Comparison of ENCODE assay signal across 30 cellular contexts in the genomic region with DNA sequence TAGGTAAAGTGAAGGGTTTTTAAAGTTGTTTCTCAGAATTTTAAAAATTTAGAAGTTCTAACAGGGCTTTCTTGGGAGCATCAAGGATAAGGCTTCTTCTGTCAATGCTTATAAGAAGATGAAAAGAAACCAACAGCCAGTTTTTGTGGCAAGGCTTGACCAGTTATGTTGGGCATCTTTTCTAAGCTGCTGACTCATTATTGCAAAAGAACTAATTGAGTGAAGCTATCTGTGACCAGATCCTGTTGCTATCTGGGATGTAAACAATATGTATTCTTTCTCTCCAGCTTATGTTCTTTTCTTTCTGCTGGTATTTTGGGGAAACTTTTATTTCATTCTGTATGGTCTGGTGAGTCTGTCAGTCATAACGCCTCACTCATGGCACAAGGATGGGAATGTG.
DNase-seq lines count a peak whose midpoint lies in the region; TF ChIP-seq lines count a peak whose summit lies in the region.
"Had no signal": no experiment of that assay in that cellular context is flagged by ENCODE, and none has a peak within 500 bp of the region (broad histone marks: within the 10 kb centered on the region; RNA-seq: fewer than 3 reads in every experiment).

No MANE protein-coding gene starts in this region.

- peaks cover 11% of the 10 kb centered on the region for H3K9me3 ChIP-seq in mammary epithelial cell (replicated peaks; ENCODE audit: insufficient read depth, low read length)
- H3K9me3 ChIP-seq in adipocyte (ENCODE audit: control insufficient read depth, low read length), result peaks cover 15% of the 10 kb centered on the region
- H3K9me3 ChIP-seq: pancreas, Peyer's patch, sigmoid colon, SJCRH30, upper lobe of right lung had no signal

- TF ChIP-seq CTCF in MCF 10A (IDR thresholded peaks at IDR 0.05; ENCODE audit: unreplicated experiment) (no peak), mammary epithelial cell (conservative IDR thresholded peaks at IDR 0.05 in 1 of 2, IDR thresholded peaks at IDR 0.05 in 1 of 2; ENCODE audit: extremely low read depth in 1 of 2, insufficient read depth in 1 of 2, low read depth in 1 of 2, low read length in 2 of 2) (no peak)

- BruUV-seq in MCF 10A (replicated peaks; lab: Mats Ljungman, UMichigan) (no TSS peak), mammary epithelial cell (replicated peaks; lab: Mats Ljungman, UMichigan) (no TSS peak)

- H3K4me1 Mint-ChIP-seq in MCF 10A (ENCODE audit: insufficient read depth, unreplicated experiment), result peaks cover 5% of the 10 kb centered on the region
- H3K4me1 Mint-ChIP-seq: activated CD4-positive, alpha-beta T cell treated with anti-CD3 and anti-CD28 coated beads for 36 hours; activated naive CD4-positive, alpha-beta T cell treated with anti-CD3 and anti-CD28 coated beads, Interleukin-2, amount 10 ng/mL, durations not matched to agents 7 days and 5 days; natural killer cell had no signal

- peaks cover 21% of the 10 kb centered on the region for H3K9me3 Mint-ChIP-seq in MCF 10A (ENCODE audit: unreplicated experiment)

- H3K27me3 ChIP-seq in mammary epithelial cell (ENCODE audit: insufficient read depth, low read length) (no peaks in the 10 kb centered on the region), adipocyte (replicated peaks; ENCODE audit: control insufficient read depth, insufficient read depth, low read length) (no peaks in the 10 kb centered on the region)
- H3K27me3 ChIP-seq: heart right ventricle, pancreas, Peyer's patch, sigmoid colon, SJCRH30, upper lobe of right lung had no signal

- no peak overlapping the region for H3K27ac ChIP-seq in mammary epithelial cell (ENCODE audit: insufficient read depth, low read depth, low read length)
- H3K27ac ChIP-seq: heart right ventricle, pancreas, Peyer's patch, sigmoid colon, SJCRH30, upper lobe of right lung had no signal

- H4K20me1 ChIP-seq in mammary epithelial cell (ENCODE audit: insufficient read depth, low read length), result no peaks in the 10 kb centered on the region

- no peak overlapping the region for H3K27ac Mint-ChIP-seq in MCF 10A (ENCODE audit: low read depth, unreplicated experiment)
- H3K27ac Mint-ChIP-seq: activated CD4-positive, alpha-beta T cell treated with anti-CD3 and anti-CD28 coated beads for 36 hours; activated naive CD4-positive, alpha-beta T cell treated with anti-CD3 and anti-CD28 coated beads, Interleukin-2, amount 10 ng/mL, durations not matched to agents 7 days and 5 days; natural killer cell had no signal

- in situ Hi-C loops in mammary epithelial cell (cut with MboI; ENCODE audit: low sequenced_read_pairs in 2 of 2), result no loop called here

- intact Hi-C loops in MCF 10A (cut with micrococcal nuclease) (no loop called here), mammary epithelial cell (cut with micrococcal nuclease) (no loop called here), head of caudate nucleus (cut with DNase I) (no loop called here)

- H3K27me3 Mint-ChIP-seq in MCF 10A (ENCODE audit: insufficient read depth, unreplicated experiment), result no peaks in the 10 kb centered on the region
- H3K27me3 Mint-ChIP-seq: activated CD4-positive, alpha-beta T cell treated with anti-CD3 and anti-CD28 coated beads for 36 hours; activated naive CD4-positive, alpha-beta T cell treated with anti-CD3 and anti-CD28 coated beads, Interleukin-2, amount 10 ng/mL, durations not matched to agents 7 days and 5 days had no signal

- DNase-seq in MCF 10A (ENCODE audit: unreplicated experiment) (peak; percentile 43), mammary epithelial cell (no peak), adipocyte (ENCODE audit: low read depth) (peak; percentile 88), fibroblast of peridontal ligament (ENCODE audit: extremely low read depth) (peak; percentile 91), stromal cell of bone marrow (ENCODE audit: low read depth) (peak; percentile 34), NCI-H446 (lab: John Stamatoyannopoulos, UW) (no peak), pons (ENCODE audit: low spot score) (no peak), head of caudate nucleus (no peak)
- DNase-seq: 8988T; activated CD4-positive, alpha-beta T cell treated with anti-CD3 and anti-CD28 coated beads for 36 hours; activated CD8-positive, alpha-beta memory T cell treated with anti-CD3 and anti-CD28 coated beads for 24 hours; activated naive CD4-positive, alpha-beta T cell treated with anti-CD3 and anti-CD28 coated beads, Interleukin-2, amount 10 ng/mL, durations not matched to agents 7 days and 5 days; activated T-cell treated with anti-CD3 and anti-CD28 coated beads, Interleukin-2, amount 50 U/mL, for 48 hours; aorta; C1 segment of cervical spinal cord; effector CD8-positive, alpha-beta T cell; GDM1; heart right ventricle; KG1; left colon; natural killer cell; NCI-H1105; NCI-H524; NK-92 treated with Interleukin-12 subunit alpha and Interleukin-12 subunit beta, amount 100 ng/mL, for 24 hours; pancreas; Peyer's patch; sigmoid colon; SJCRH30; T-helper 1 cell; upper lobe of right lung had no signal

- H3K9ac ChIP-seq in mammary epithelial cell (ENCODE audit: insufficient read depth, low read length), result no peak overlapping the region
- H3K9ac ChIP-seq in adipocyte (ENCODE audit: low read length), result no peak overlapping the region

- CTCF ChIA-PET in MCF 10A (lab: Yijun Ruan, JAX), result no interaction called here
- CTCF ChIA-PET in mammary epithelial cell (lab: Charles Lee; ENCODE audit: low non-redundant PET), result no interaction called here

- no peak overlapping the region for H3K4me3 ChIP-seq in mammary epithelial cell (replicated peaks in 1 of 3; ENCODE audit: insufficient read depth in 1 of 3, low read depth in 2 of 3, low read length in 3 of 3)
- no peak overlapping the region for H3K4me3 ChIP-seq in adipocyte (ENCODE audit: low read length)
- H3K4me3 ChIP-seq: heart right ventricle, pancreas, Peyer's patch, sigmoid colon, SJCRH30, upper lobe of right lung had no signal

- dilution Hi-C loops in mammary epithelial cell (cut with HindIII; ENCODE audit: low sequenced_read_pairs), result no loop called here

- no peak overlapping the region for H3K4me2 ChIP-seq in mammary epithelial cell (ENCODE audit: insufficient read depth, low read depth, low read length)

- H3K36me3 ChIP-seq in mammary epithelial cell (ENCODE audit: insufficient read depth, low read length), result no peaks in the 10 kb centered on the region
- no peaks in the 10 kb centered on the region for H3K36me3 ChIP-seq in adipocyte (ENCODE audit: control insufficient read depth, insufficient read depth, low read length, severe bottlenecking)
- H3K36me3 ChIP-seq: heart right ventricle, pancreas, Peyer's patch, sigmoid colon, SJCRH30, upper lobe of right lung had no signal

- 20% methylated on average over 1 of the region's 1 CpG for WGBS in mammary epithelial cell (ENCODE audit: low coverage, missing lambda C conversion rate)

- H3K79me2 ChIP-seq in mammary epithelial cell (ENCODE audit: insufficient read depth, low read length), result no peaks in the 10 kb centered on the region

- H2AFZ ChIP-seq in mammary epithelial cell (ENCODE audit: low read depth, low read length), result no peak overlapping the region

- no peak overlapping the region for H3K4me3 Mint-ChIP-seq in MCF 10A (ENCODE audit: unreplicated experiment)
- H3K4me3 Mint-ChIP-seq: activated CD4-positive, alpha-beta T cell treated with anti-CD3 and anti-CD28 coated beads for 36 hours; activated naive CD4-positive, alpha-beta T cell treated with anti-CD3 and anti-CD28 coated beads, Interleukin-2, amount 10 ng/mL, durations not matched to agents 7 days and 5 days; natural killer cell had no signal

- H3K4me1 ChIP-seq in mammary epithelial cell (ENCODE audit: insufficient read depth, low read length), result no peaks in the 10 kb centered on the region
- no peaks in the 10 kb centered on the region for H3K4me1 ChIP-seq in adipocyte (ENCODE audit: control insufficient read depth, insufficient read depth, low read length)
- H3K4me1 ChIP-seq: heart right ventricle, pancreas, Peyer's patch, sigmoid colon, upper lobe of right lung had no signal

- H3K36me3 Mint-ChIP-seq in MCF 10A (ENCODE audit: insufficient read depth, unreplicated experiment), result no peaks in the 10 kb centered on the region
- H3K36me3 Mint-ChIP-seq: activated naive CD4-positive, alpha-beta T cell treated with anti-CD3 and anti-CD28 coated beads, Interleukin-2, amount 10 ng/mL, durations not matched to agents 7 days and 5 days had no signal

- POLR2A ChIA-PET in MCF 10A (lab: Yijun Ruan, JAX), result no interaction called here

Comparison
In these comparisons a context has a peak if more than half of its experiments do, and no peak if none do; other contexts are left out.
1. DNase-seq: peak in MCF 10A (single experiment), adipocyte (single experiment), fibroblast of peridontal ligament (single experiment) and stromal cell of bone marrow (single experiment); none in mammary epithelial cell (single experiment), NCI-H446 (0 of 2), pons (single experiment) and head of caudate nucleus (0 of 42).